Comparison of ENCODE assay signal across 21 cellular contexts in the genomic region with DNA sequence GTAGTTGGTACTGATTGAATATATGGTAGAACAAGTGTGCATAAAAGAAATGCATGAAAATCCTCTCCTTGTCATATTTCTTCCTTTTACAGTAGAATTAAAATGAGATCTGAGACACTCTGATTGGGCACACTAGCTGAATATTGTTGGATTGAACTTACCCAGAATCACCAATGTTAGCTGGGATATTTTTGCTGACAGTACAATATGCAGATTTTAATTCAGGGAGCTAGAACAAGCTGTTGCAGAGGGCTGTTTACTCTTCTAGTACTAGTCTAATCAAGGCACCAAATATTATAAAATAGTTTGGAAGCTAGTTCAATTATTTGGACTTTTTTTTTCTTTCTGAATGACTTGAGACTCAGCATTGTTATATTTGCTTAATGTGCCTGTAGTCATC. TPM values are rescaled to one million over a fixed set of nuclear protein-coding genes. Genes with fewer than 3 reads are reported as not detected.
DNase-seq lines count a peak whose midpoint lies in the region; ATAC-seq, FAIRE-seq and TF ChIP-seq lines count a peak whose summit lies in the region.
"Had no signal": no experiment of that assay in that cellular context is flagged by ENCODE, and none has a peak within 500 bp of the region (broad histone marks: within the 10 kb centered on the region; RNA-seq: fewer than 3 reads in every experiment).

No MANE protein-coding gene starts in this region.

- no peak for ATAC-seq in IMR-90 (ENCODE audit: low read depth)
- no peak for ATAC-seq in HG03432 (IDR thresholded peaks at IDR 0.05; ENCODE audit: unreplicated experiment)

- no peak overlapping the region for H3K23ac ChIP-seq in IMR-90 (ENCODE audit: low read depth, low read length)

- no peaks in the 10 kb centered on the region for H3K27me3 ChIP-seq in IMR-90 (ENCODE audit: control insufficient read depth, insufficient read depth, low read length)
- H3K27me3 ChIP-seq: BLaER1, Peyer's patch had no signal

- FAIRE-seq in islet of Langerhans (lab: Jason Lieb, UNC) = peak; percentile 65

- no peak overlapping the region for H4K5ac ChIP-seq in IMR-90 (ENCODE audit: low read depth, low read length)

- 0 out of 2 replicates have a peak, but pooled peaks cover 1% of the 10 kb centered on the region for H3K36me3 ChIP-seq in IMR-90 (ENCODE audit: control insufficient read depth, insufficient read depth, low read length)
- H3K36me3 ChIP-seq in SK-N-MC (ENCODE audit: insufficient read depth, low read length) = no peaks in the 10 kb centered on the region
- H3K36me3 ChIP-seq: BLaER1, Peyer's patch had no signal

- no peak overlapping the region for H3K4me2 ChIP-seq in IMR-90 (ENCODE audit: low read depth, low read length)
- H3K4me2 ChIP-seq: BLaER1, KMS-11 had no signal

- no peak overlapping the region for H2BK20ac ChIP-seq in IMR-90 (ENCODE audit: low read depth, low read length)

- H3K4me3 ChIP-seq in IMR-90 (ENCODE audit: insufficient read depth, low read depth, low read length) (no peak overlapping the region), SK-N-MC (peak overlapping the region; percentile 25)
- H3K4me3 ChIP-seq: BLaER1, Peyer's patch had no signal

- in situ Hi-C loops in IMR-90 (cut with MboI; ENCODE audit: low sequenced_read_pairs) = no loop called here

- H3K27ac ChIP-seq in 22Rv1 (0 out of 2 replicates have a peak overlapping the region, but pooled peaks have one; percentile 9), IMR-90 (ENCODE audit: insufficient read depth, low read length) (no peak overlapping the region), SK-N-MC (peak overlapping the region; percentile 15; the same call in 1 of the 2 replicates)
- H3K27ac ChIP-seq: BLaER1, KMS-11, Peyer's patch had no signal

- H3K4me1 ChIP-seq in IMR-90 (ENCODE audit: control insufficient read depth, insufficient read depth, low read length) = peaks cover 11% of the 10 kb centered on the region

- intact Hi-C loops in IMR-90 (cut with micrococcal nuclease) = no loop called here

- dilution Hi-C loops in IMR-90 (cut with HindIII; ENCODE audit: low sequenced_read_pairs, unreplicated experiment) = no loop called here

- BruUV-seq in IMR-90 (replicated peaks; lab: Mats Ljungman, UMichigan) = no TSS peak

- no peak overlapping the region for H3K14ac ChIP-seq in IMR-90 (replicated peaks; ENCODE audit: low read depth, low read length)

- no peak overlapping the region for H2AK9ac ChIP-seq in IMR-90 (replicated peaks; ENCODE audit: low read depth, low read length, poor library complexity)

- no peak overlapping the region for H3K9ac ChIP-seq in IMR-90 (ENCODE audit: low read depth, low read length)
- peak overlapping the region; percentile 6 for H3K9ac ChIP-seq in SK-N-MC (ENCODE audit: insufficient read length)
- H3K9ac ChIP-seq: BLaER1, KMS-11 had no signal

- no peaks in the 10 kb centered on the region for H3K9me3 ChIP-seq in IMR-90 (ENCODE audit: control insufficient read depth, insufficient read depth, low read length)
- no peaks in the 10 kb centered on the region for H3K9me3 ChIP-seq in SK-N-MC (ENCODE audit: low read depth, low read length)
- H3K9me3 ChIP-seq: BLaER1, Peyer's patch had no signal

- no peak overlapping the region for H2AK5ac ChIP-seq in IMR-90 (ENCODE audit: low read depth, low read length)

- no peak overlapping the region for H4K8ac ChIP-seq in IMR-90 (ENCODE audit: low read depth in 2 of 2, low read length in 2 of 2)

- H2AFZ ChIP-seq in IMR-90 (replicated peaks; ENCODE audit: low read length, poor library complexity) = no peak overlapping the region

- no peak overlapping the region for H2BK120ac ChIP-seq in IMR-90 (ENCODE audit: low read depth, low read length)

- peaks cover 3% of the 10 kb centered on the region; the same call in 1 of the 2 replicates for H3K9me1 ChIP-seq in IMR-90 (ENCODE audit: insufficient read depth, low read length)

- TF ChIP-seq POLR2A in IMR-90 (IDR thresholded peaks at IDR 0.05; ENCODE audit: low read depth, low read length) = no peak

- no peak overlapping the region for H3K18ac ChIP-seq in IMR-90 (ENCODE audit: low read depth, low read length)

- peaks cover 55% of the 10 kb centered on the region for H4K20me1 ChIP-seq in IMR-90 (ENCODE audit: insufficient read depth, low read length)

- no peak for DNase-seq in IMR-90
- no peak for DNase-seq in SK-N-MC (ENCODE audit: low read depth, low spot score)
- no peak for DNase-seq in activated T-cell treated with anti-CD3 and anti-CD28 coated beads, Interleukin-2, amount 50 U/mL, for 1 hour
- DNase-seq in central memory CD4-positive, alpha-beta T cell = no peak
- DNase-seq: CD4-positive, alpha-beta T cell; COR-L47; DMS79 treated with DMSO at 0.1 percent for 48 hours; H9; HFFc6; MV-4-11; NCI-H1694; NCI-H2081; NCI-H2171 treated with DMSO at 0.1 percent for 48 hours; NCI-H446; NCI-H69; Peyer's patch had no signal

- POLR2A ChIA-PET in IMR-90 (lab: Charles Lee; ENCODE audit: unreplicated experiment) = no interaction called here

- H2BK5ac ChIP-seq in IMR-90 (ENCODE audit: low read depth, low read length, poor library complexity, severe bottlenecking) = no peak overlapping the region

- no peak overlapping the region for H2BK15ac ChIP-seq in IMR-90 (ENCODE audit: low read depth, low read length)

- no peak overlapping the region for H4K91ac ChIP-seq in IMR-90 (ENCODE audit: insufficient read depth, low read depth, low read length)

- peaks cover 0 to 57% of the 10 kb centered on the region in 2 experiments for H3K79me1 ChIP-seq in IMR-90 (ENCODE audit: low read depth in 1 of 2, low read length in 2 of 2)

- TF ChIP-seq RAD21 in IMR-90 (IDR thresholded peaks at IDR 0.05; ENCODE audit: low read length) = no peak

- H3K4ac ChIP-seq in IMR-90 (ENCODE audit: low read depth, low read length) = no peak overlapping the region

- TF ChIP-seq CTCF in 22Rv1 (IDR thresholded peaks at IDR 0.05) (no peak), IMR-90 (conservative IDR thresholded peaks at IDR 0.05; ENCODE audit: low read depth, low read length) (no peak)

- H3K56ac ChIP-seq in IMR-90 (ENCODE audit: extremely low read depth, insufficient read depth, low read length) = no peak overlapping the region

- CTCF ChIA-PET in IMR-90 (lab: Yijun Ruan, JAX) = no interaction called here

TF ChIP-seq in IMR-90, 13 proteins besides CTCF, POLR2A, EP300 and RAD21:
- TF ChIP-seq, protein P1, sequence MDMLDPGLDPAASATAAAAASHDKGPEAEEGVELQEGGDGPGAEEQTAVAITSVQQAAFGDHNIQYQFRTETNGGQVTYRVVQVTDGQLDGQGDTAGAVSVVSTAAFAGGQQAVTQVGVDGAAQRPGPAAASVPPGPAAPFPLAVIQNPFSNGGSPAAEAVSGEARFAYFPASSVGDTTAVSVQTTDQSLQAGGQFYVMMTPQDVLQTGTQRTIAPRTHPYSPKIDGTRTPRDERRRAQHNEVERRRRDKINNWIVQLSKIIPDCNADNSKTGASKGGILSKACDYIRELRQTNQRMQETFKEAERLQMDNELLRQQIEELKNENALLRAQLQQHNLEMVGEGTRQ (IDR thresholded peaks at IDR 0.05; ENCODE audit: low read depth, low read length) = no peak
- TF ChIP-seq MAFK (IDR thresholded peaks at IDR 0.05; ENCODE audit: low read depth, low read length) = peak; percentile 82

RNA-seq across cellular contexts. Expression of a gene that starts 4.6 kb away (rescaled TPM):
- total RNA-seq in IMR-90 (2012; rRNA removed) = 40.0 and 41.4 TPM in 2 replicates
- 18.5 and 20.6 TPM in 2 replicates for polyA plus RNA-seq in IMR-90 (2012; rRNA removed)
- polyA plus RNA-seq in IMR-90 (2012; cell fraction: cytosol; rRNA removed) = 3.9 and 6.7 TPM in 2 replicates
- polyA plus RNA-seq in IMR-90 (2012; cell fraction: nucleus; rRNA removed; ENCODE audit: low replicate concordance) = 14.4 and 33.2 TPM in 2 replicates
